ENCODE assay signal across 17 cellular contexts in genomic region chr17:33200587-33200986, GRCh38.
DNase-seq lines count a peak whose midpoint lies in the region; ATAC-seq and TF ChIP-seq lines count a peak whose summit lies in the region.
"Had no signal": no experiment of that assay in that cellular context is flagged by ENCODE, and none has a peak within 500 bp of the region (broad histone marks: within the 10 kb centered on the region; RNA-seq: fewer than 3 reads in every experiment).

No MANE protein-coding gene starts in this region.

- peak; percentile 81 for DNase-seq in ACHN
- no peak for DNase-seq in HCT116 (ENCODE audit: low read depth, low spot score)
- DNase-seq in iPS DF 19.7 (ENCODE audit: low read depth, low spot score), result peak; percentile 9
- DNase-seq in OCI-M1 (lab: John Stamatoyannopoulos, UW), result no peak
- DNase-seq in NCI-H1417 treated with DMSO at 0.1 percent for 48 hours (lab: John Stamatoyannopoulos, UW), result no peak
- DNase-seq in heart right ventricle, result no peak
- DNase-seq: immature natural killer cell; NCI-H146; NK-92 treated with Interleukin-12 subunit alpha and Interleukin-12 subunit beta, amount 100 ng/mL, for 24 hours; stimulated activated CD4-positive, alpha-beta T cell treated with anti-CD3 and anti-CD28 coated beads, Interleukin-4, amount 100 ng/mL, for 4 hours; stimulated activated naive CD4-positive, alpha-beta T cell had no signal

- no peaks in the 10 kb centered on the region for H3K9me2 ChIP-seq in HCT116 (ENCODE audit: insufficient read depth)

- no peak for TF ChIP-seq POLR2A in HCT116 (IDR thresholded peaks at IDR 0.05; ENCODE audit: borderline replicate concordance, extremely low read depth, insufficient read depth, insufficient read length)

- no peak overlapping the region for H3K4me3 ChIP-seq in HCT116 (replicated peaks in 1 of 2; ENCODE audit: low read depth in 1 of 2, low read length in 2 of 2)
- H3K4me3 ChIP-seq in heart right ventricle, result no peak overlapping the region
- H3K4me3 ChIP-seq: BLaER1 treated with 17β-estradiol and CSF1 and Interleukin-3, amounts not matched to agents 10 nM and 100 nM; HAP-1; mucosa of descending colon had no signal

- RAD21 ChIA-PET in HCT116 (lab: Charles Lee; ENCODE audit: low non-redundant PET in 1 of 2, low total read pairs in 2 of 2, uncharacterized antibody in 2 of 2, unreplicated experiment in 2 of 2), result no interaction called here

- 11 to 13% methylated on average over 1 of the region's 1 CpG for WGBS in heart right ventricle, 2 donors

- H3K9me3 ChIP-seq in HCT116 (ENCODE audit: control insufficient read depth in 1 of 2, insufficient read depth in 1 of 2, low read depth in 1 of 2, low read length in 2 of 2) (no peaks in the 10 kb centered on the region), heart right ventricle (no peaks in the 10 kb centered on the region)
- H3K9me3 ChIP-seq: BLaER1 treated with 17β-estradiol and CSF1 and Interleukin-3, amounts not matched to agents 10 nM and 100 nM; HAP-1; mucosa of descending colon had no signal

- intact Hi-C loops in HCT116 (cut with micrococcal nuclease), result no loop called here
- intact Hi-C loops in heart right ventricle (cut with DNase I), result no loop called here

- no peak overlapping the region for H3K27ac ChIP-seq in HCT116 (ENCODE audit: low read depth, low read length)
- peak overlapping the region; percentile 41; the same call in 1 of the 2 replicates for H3K27ac ChIP-seq in VCaP
- H3K27ac ChIP-seq in heart right ventricle, result no peak overlapping the region
- H3K27ac ChIP-seq: BLaER1 treated with 17β-estradiol and CSF1 and Interleukin-3, amounts not matched to agents 10 nM and 100 nM had no signal

- no TSS peak for BruUV-seq in HCT116 (replicated peaks; lab: Mats Ljungman, UMichigan)

- POLR2A ChIA-PET in HCT116 (lab: Charles Lee), result no interaction called here

- peak in 2 of 3 experiments; percentile 4 to 30; a peak in 2 of 6 replicates for TF ChIP-seq CTCF in HCT116 (IDR thresholded peaks at IDR 0.05 in 2 of 3, conservative IDR thresholded peaks at IDR 0.05 in 1 of 3; ENCODE audit: borderline replicate concordance in 1 of 3, insufficient read depth in 1 of 3, low read depth in 2 of 3, low read length in 2 of 3)
- peak; percentile 43 for TF ChIP-seq CTCF in VCaP (conservative IDR thresholded peaks at IDR 0.05)
- no peak for TF ChIP-seq CTCF in heart right ventricle (IDR thresholded peaks at IDR 0.05)

- no peaks in the 10 kb centered on the region for H3K79me2 ChIP-seq in HCT116 (ENCODE audit: insufficient read depth, low read length)

- H2AFZ ChIP-seq in HCT116 (ENCODE audit: low read depth, low read length, poor library complexity, severe bottlenecking), result no peak overlapping the region

- H3K27me3 ChIP-seq in HCT116 (ENCODE audit: insufficient read depth, low read length), result peaks cover 9% of the 10 kb centered on the region; the same call in 1 of the 2 replicates
- H3K27me3 ChIP-seq in heart right ventricle, result peaks cover 0 to 74% (median 20%) of the 10 kb centered on the region in 7 donors
- H3K27me3 ChIP-seq: BLaER1 treated with 17β-estradiol and CSF1 and Interleukin-3, amounts not matched to agents 10 nM and 100 nM had no signal

- ATAC-seq in HCT116, result 0 out of 2 replicates have a peak, but pooled peaks have one; percentile 55
- ATAC-seq in heart right ventricle, result no peak
- ATAC-seq in GM21526 (IDR thresholded peaks at IDR 0.05; ENCODE audit: low FRiP score, unreplicated experiment), result no peak
- ATAC-seq: activated CD4-positive, CD25-positive, alpha-beta regulatory T cell treated with anti-CD3 and anti-CD28 coated beads, Interleukin-2, amount 50 U/mL, for 24 hours had no signal

- TF ChIP-seq RAD21 in HCT116 (IDR thresholded peaks at IDR 0.05; ENCODE audit: low read depth), result no peak

- H3K36me3 ChIP-seq in HCT116 (ENCODE audit: control insufficient read depth in 1 of 2, insufficient read depth in 2 of 2, low read length in 2 of 2), result no peaks in the 10 kb centered on the region
- no peaks in the 10 kb centered on the region for H3K36me3 ChIP-seq in heart right ventricle
- H3K36me3 ChIP-seq: BLaER1 treated with 17β-estradiol and CSF1 and Interleukin-3, amounts not matched to agents 10 nM and 100 nM; HAP-1 had no signal

- H3K4me2 ChIP-seq in HCT116 (ENCODE audit: low read length), result no peak overlapping the region
- H3K4me2 ChIP-seq: BLaER1 treated with 17β-estradiol and CSF1 and Interleukin-3, amounts not matched to agents 10 nM and 100 nM had no signal

- H3K9ac ChIP-seq in HCT116 (ENCODE audit: low read length), result no peak overlapping the region
- H3K9ac ChIP-seq: BLaER1 treated with 17β-estradiol and CSF1 and Interleukin-3, amounts not matched to agents 10 nM and 100 nM had no signal

- in situ Hi-C loops in ACHN (cut with HindIII; ENCODE audit: low pct_ligation_motif_present, low pct_unique_long_range_greater_than_20kb, low sequenced_read_pairs), result no loop called here

- no peaks in the 10 kb centered on the region for H3K4me1 ChIP-seq in HCT116 (ENCODE audit: control insufficient read depth in 1 of 2, insufficient read depth in 2 of 2, low read length in 2 of 2)
- no peaks in the 10 kb centered on the region for H3K4me1 ChIP-seq in heart right ventricle
- H3K4me1 ChIP-seq: HAP-1 had no signal

- CTCF ChIA-PET in HCT116 (lab: Charles Lee), result no interaction called here

- H4K20me1 ChIP-seq in HCT116 (ENCODE audit: insufficient read depth), result no peaks in the 10 kb centered on the region
- H4K20me1 ChIP-seq: BLaER1 treated with 17β-estradiol and CSF1 and Interleukin-3, amounts not matched to agents 10 nM and 100 nM had no signal

TF ChIP-seq in HCT116, 20 proteins besides CTCF, POLR2A, EP300 and RAD21:
- TF ChIP-seq ZNF274 (IDR thresholded peaks at IDR 0.05; ENCODE audit: low read depth, low read length), result no peak
- no peak for TF ChIP-seq POLR2AphosphoS5 (IDR thresholded peaks at IDR 0.05; ENCODE audit: low read depth, low read length)
- no peak for TF ChIP-seq ELF1 (IDR thresholded peaks at IDR 0.05; ENCODE audit: borderline replicate concordance, low read depth)
- TF ChIP-seq SRF (IDR thresholded peaks at IDR 0.05; ENCODE audit: low read depth), result no peak
- no peak for TF ChIP-seq CBX3 (IDR thresholded peaks at IDR 0.05; ENCODE audit: low read depth)
- TF ChIP-seq EZH2 (IDR thresholded peaks at IDR 0.05), result no peak
- no peak for TF ChIP-seq SIN3A (IDR thresholded peaks at IDR 0.05; ENCODE audit: low read depth)
- no peak for TF ChIP-seq SP1 (IDR thresholded peaks at IDR 0.05; ENCODE audit: low read depth)
- no peak for TF ChIP-seq JUND (IDR thresholded peaks at IDR 0.05)
- no peak for TF ChIP-seq CEBPB (IDR thresholded peaks at IDR 0.05; ENCODE audit: low read depth)

Comparison
In these comparisons a context has a peak if more than half of its experiments do, and no peak if none do; other contexts are left out.
1. DNase-seq: peak in ACHN (single experiment) and iPS DF 19.7 (single experiment); none in HCT116 (single experiment), OCI-M1 (single experiment), NCI-H1417 treated with DMSO at 0.1 percent for 48 hours (single experiment) and heart right ventricle (0 of 2).
2. CTCF ChIP-seq: peak in HCT116 (2 of 3) and VCaP (single experiment); none in heart right ventricle (0 of 9).